1 cellular context compared by ENCODE assay signal in the genomic region with DNA sequence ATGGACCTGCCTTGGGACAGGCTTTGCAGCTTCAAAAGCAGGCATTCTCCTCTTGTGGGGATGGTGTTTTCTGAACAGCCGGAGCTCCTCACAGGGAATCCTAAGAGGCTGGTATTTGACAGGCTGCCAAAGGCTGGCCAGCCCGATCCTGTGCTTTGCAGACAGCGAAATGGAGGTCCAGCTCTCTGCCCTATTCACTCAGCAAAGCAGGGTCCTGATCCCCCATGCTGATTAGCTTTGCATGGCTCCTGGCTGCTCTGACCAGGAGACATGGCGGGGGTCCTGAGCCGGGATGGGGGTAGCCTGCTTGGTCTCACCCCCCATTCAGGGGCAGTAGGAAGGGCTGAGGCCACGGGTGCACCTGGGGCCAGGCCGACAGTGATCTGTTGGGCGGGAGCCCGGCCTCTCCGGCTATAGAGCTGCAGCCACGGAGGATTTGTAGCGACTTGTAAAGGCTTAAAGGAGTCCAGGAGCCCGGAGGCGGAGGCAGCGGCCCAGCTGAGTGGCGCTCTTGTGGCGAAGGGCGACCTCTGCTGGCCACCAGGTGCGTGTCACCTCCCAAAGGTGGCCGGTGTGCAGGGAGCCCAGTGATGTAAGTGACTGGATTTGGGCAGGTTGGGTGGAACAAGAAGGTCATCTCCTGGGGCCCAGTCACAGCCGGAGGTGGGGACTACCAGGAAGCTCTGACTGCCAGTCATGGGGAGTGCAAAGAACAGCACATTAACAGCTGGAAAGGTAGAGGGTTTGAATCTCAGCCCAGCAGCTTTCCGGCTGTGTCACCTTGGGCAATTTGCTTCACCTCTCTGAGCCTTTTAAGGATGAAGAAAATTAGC.
TF ChIP-seq lines count a peak whose summit lies in the region.

No MANE protein-coding gene starts in this region.

TF ChIP-seq in K562, 482 proteins besides CTCF, POLR2A, EP300 and RAD21 (continued from another document and continues in another):
- TF ChIP-seq, protein P1, sequence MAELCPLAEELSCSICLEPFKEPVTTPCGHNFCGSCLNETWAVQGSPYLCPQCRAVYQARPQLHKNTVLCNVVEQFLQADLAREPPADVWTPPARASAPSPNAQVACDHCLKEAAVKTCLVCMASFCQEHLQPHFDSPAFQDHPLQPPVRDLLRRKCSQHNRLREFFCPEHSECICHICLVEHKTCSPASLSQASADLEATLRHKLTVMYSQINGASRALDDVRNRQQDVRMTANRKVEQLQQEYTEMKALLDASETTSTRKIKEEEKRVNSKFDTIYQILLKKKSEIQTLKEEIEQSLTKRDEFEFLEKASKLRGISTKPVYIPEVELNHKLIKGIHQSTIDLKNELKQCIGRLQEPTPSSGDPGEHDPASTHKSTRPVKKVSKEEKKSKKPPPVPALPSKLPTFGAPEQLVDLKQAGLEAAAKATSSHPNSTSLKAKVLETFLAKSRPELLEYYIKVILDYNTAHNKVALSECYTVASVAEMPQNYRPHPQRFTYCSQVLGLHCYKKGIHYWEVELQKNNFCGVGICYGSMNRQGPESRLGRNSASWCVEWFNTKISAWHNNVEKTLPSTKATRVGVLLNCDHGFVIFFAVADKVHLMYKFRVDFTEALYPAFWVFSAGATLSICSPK (IDR thresholded peaks at IDR 0.05; ENCODE audit: borderline replicate concordance): no peak
- TF ChIP-seq TOE1 (IDR thresholded peaks at IDR 0.05; ENCODE audit: borderline replicate concordance): peak; percentile 48
- TF ChIP-seq TOE1 (CRISPR knock-in tag; IDR thresholded peaks at IDR 0.05; ENCODE audit: borderline replicate concordance, low read depth): no peak
- TF ChIP-seq GABPB1 (CRISPR knock-in tag; IDR thresholded peaks at IDR 0.05): peak; percentile 74; the same call in 1 of the 2 replicates
- TF ChIP-seq DPF2 (IDR thresholded peaks at IDR 0.05): 0 out of 2 replicates have a peak, but pooled peaks have one; percentile 20
- TF ChIP-seq, protein P2, sequence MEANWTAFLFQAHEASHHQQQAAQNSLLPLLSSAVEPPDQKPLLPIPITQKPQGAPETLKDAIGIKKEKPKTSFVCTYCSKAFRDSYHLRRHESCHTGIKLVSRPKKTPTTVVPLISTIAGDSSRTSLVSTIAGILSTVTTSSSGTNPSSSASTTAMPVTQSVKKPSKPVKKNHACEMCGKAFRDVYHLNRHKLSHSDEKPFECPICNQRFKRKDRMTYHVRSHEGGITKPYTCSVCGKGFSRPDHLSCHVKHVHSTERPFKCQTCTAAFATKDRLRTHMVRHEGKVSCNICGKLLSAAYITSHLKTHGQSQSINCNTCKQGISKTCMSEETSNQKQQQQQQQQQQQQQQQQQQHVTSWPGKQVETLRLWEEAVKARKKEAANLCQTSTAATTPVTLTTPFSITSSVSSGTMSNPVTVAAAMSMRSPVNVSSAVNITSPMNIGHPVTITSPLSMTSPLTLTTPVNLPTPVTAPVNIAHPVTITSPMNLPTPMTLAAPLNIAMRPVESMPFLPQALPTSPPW (CRISPR knock-in tag; IDR thresholded peaks at IDR 0.05): peak; percentile 44; the same call in 1 of the 2 replicates
- TF ChIP-seq CTBP1 (IDR thresholded peaks at IDR 0.05; ENCODE audit: borderline replicate concordance): peak; percentile 91
- TF ChIP-seq, protein P3, sequence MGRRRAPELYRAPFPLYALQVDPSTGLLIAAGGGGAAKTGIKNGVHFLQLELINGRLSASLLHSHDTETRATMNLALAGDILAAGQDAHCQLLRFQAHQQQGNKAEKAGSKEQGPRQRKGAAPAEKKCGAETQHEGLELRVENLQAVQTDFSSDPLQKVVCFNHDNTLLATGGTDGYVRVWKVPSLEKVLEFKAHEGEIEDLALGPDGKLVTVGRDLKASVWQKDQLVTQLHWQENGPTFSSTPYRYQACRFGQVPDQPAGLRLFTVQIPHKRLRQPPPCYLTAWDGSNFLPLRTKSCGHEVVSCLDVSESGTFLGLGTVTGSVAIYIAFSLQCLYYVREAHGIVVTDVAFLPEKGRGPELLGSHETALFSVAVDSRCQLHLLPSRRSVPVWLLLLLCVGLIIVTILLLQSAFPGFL (CRISPR knock-in tag; IDR thresholded peaks at IDR 0.05): peak; percentile 91; the same call in 1 of the 2 replicates
- no peak for TF ChIP-seq ZKSCAN1 (IDR thresholded peaks at IDR 0.05; ENCODE audit: low read depth, low read length)
- TF ChIP-seq RCOR1 (IDR thresholded peaks at IDR 0.05; ENCODE audit: borderline replicate concordance in 1 of 2, low read depth in 2 of 2, low read length in 2 of 2): peak; percentile 12 to 60; a peak in 2 of 4 replicates
- TF ChIP-seq, protein P4, sequence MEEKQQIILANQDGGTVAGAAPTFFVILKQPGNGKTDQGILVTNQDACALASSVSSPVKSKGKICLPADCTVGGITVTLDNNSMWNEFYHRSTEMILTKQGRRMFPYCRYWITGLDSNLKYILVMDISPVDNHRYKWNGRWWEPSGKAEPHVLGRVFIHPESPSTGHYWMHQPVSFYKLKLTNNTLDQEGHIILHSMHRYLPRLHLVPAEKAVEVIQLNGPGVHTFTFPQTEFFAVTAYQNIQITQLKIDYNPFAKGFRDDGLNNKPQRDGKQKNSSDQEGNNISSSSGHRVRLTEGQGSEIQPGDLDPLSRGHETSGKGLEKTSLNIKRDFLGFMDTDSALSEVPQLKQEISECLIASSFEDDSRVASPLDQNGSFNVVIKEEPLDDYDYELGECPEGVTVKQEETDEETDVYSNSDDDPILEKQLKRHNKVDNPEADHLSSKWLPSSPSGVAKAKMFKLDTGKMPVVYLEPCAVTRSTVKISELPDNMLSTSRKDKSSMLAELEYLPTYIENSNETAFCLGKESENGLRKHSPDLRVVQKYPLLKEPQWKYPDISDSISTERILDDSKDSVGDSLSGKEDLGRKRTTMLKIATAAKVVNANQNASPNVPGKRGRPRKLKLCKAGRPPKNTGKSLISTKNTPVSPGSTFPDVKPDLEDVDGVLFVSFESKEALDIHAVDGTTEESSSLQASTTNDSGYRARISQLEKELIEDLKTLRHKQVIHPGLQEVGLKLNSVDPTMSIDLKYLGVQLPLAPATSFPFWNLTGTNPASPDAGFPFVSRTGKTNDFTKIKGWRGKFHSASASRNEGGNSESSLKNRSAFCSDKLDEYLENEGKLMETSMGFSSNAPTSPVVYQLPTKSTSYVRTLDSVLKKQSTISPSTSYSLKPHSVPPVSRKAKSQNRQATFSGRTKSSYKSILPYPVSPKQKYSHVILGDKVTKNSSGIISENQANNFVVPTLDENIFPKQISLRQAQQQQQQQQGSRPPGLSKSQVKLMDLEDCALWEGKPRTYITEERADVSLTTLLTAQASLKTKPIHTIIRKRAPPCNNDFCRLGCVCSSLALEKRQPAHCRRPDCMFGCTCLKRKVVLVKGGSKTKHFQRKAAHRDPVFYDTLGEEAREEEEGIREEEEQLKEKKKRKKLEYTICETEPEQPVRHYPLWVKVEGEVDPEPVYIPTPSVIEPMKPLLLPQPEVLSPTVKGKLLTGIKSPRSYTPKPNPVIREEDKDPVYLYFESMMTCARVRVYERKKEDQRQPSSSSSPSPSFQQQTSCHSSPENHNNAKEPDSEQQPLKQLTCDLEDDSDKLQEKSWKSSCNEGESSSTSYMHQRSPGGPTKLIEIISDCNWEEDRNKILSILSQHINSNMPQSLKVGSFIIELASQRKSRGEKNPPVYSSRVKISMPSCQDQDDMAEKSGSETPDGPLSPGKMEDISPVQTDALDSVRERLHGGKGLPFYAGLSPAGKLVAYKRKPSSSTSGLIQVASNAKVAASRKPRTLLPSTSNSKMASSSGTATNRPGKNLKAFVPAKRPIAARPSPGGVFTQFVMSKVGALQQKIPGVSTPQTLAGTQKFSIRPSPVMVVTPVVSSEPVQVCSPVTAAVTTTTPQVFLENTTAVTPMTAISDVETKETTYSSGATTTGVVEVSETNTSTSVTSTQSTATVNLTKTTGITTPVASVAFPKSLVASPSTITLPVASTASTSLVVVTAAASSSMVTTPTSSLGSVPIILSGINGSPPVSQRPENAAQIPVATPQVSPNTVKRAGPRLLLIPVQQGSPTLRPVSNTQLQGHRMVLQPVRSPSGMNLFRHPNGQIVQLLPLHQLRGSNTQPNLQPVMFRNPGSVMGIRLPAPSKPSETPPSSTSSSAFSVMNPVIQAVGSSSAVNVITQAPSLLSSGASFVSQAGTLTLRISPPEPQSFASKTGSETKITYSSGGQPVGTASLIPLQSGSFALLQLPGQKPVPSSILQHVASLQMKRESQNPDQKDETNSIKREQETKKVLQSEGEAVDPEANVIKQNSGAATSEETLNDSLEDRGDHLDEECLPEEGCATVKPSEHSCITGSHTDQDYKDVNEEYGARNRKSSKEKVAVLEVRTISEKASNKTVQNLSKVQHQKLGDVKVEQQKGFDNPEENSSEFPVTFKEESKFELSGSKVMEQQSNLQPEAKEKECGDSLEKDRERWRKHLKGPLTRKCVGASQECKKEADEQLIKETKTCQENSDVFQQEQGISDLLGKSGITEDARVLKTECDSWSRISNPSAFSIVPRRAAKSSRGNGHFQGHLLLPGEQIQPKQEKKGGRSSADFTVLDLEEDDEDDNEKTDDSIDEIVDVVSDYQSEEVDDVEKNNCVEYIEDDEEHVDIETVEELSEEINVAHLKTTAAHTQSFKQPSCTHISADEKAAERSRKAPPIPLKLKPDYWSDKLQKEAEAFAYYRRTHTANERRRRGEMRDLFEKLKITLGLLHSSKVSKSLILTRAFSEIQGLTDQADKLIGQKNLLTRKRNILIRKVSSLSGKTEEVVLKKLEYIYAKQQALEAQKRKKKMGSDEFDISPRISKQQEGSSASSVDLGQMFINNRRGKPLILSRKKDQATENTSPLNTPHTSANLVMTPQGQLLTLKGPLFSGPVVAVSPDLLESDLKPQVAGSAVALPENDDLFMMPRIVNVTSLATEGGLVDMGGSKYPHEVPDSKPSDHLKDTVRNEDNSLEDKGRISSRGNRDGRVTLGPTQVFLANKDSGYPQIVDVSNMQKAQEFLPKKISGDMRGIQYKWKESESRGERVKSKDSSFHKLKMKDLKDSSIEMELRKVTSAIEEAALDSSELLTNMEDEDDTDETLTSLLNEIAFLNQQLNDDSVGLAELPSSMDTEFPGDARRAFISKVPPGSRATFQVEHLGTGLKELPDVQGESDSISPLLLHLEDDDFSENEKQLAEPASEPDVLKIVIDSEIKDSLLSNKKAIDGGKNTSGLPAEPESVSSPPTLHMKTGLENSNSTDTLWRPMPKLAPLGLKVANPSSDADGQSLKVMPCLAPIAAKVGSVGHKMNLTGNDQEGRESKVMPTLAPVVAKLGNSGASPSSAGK (IDR thresholded peaks at IDR 0.05): no peak
- TF ChIP-seq STAG1 (CRISPR knock-in tag; IDR thresholded peaks at IDR 0.05; ENCODE audit: borderline replicate concordance): peak; percentile 95; the same call in 1 of the 2 replicates
- TF ChIP-seq YY1 (IDR thresholded peaks at IDR 0.05; ENCODE audit: borderline replicate concordance in 1 of 3, control insufficient read depth in 1 of 3, extremely low read depth in 1 of 3, insufficient read depth in 3 of 3, insufficient read length in 1 of 3, insufficient replicate concordance in 2 of 3, low read depth in 1 of 3, low read length in 2 of 3): peak in 1 of 3 experiments; percentile 69
- TF ChIP-seq JUN (IDR thresholded peaks at IDR 0.05; ENCODE audit: borderline replicate concordance, low read depth, low read length): 0 out of 2 replicates have a peak, but pooled peaks have one; percentile 40
- no peak for TF ChIP-seq JUN (CRISPR knock-in tag; IDR thresholded peaks at IDR 0.05; ENCODE audit: borderline replicate concordance)
- TF ChIP-seq FIP1L1 (IDR thresholded peaks at IDR 0.05; ENCODE audit: low read depth, low read length, poor library complexity, severe bottlenecking): peak; percentile 50
- peak; percentile 37 for TF ChIP-seq CCNT2 (IDR thresholded peaks at IDR 0.05; ENCODE audit: borderline replicate concordance, extremely low read depth, insufficient read length, low read depth, low read length)
- 0 out of 2 replicates have a peak, but pooled peaks have one; percentile 66 for TF ChIP-seq TARDBP (IDR thresholded peaks at IDR 0.05)
- TF ChIP-seq, protein P5, sequence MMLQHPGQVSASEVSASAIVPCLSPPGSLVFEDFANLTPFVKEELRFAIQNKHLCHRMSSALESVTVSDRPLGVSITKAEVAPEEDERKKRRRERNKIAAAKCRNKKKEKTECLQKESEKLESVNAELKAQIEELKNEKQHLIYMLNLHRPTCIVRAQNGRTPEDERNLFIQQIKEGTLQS (IDR thresholded peaks at IDR 0.05): peak; percentile 57
- TF ChIP-seq, protein P5 (CRISPR knock-in tag; conservative IDR thresholded peaks at IDR 0.05): no peak
- TF ChIP-seq SP2 (IDR thresholded peaks at IDR 0.05; ENCODE audit: extremely low read depth, low read depth, low read length, poor library complexity, severe bottlenecking): no peak
- TF ChIP-seq SOX6 (IDR thresholded peaks at IDR 0.05): peak; percentile 64
- peak; percentile 94 for TF ChIP-seq ARID2 (IDR thresholded peaks at IDR 0.05)
- no peak for TF ChIP-seq ZNF277 (CRISPR knock-in tag; IDR thresholded peaks at IDR 0.05; ENCODE audit: borderline replicate concordance)
- TF ChIP-seq MAZ (CRISPR knock-in tag; conservative IDR thresholded peaks at IDR 0.05 in 1 of 2, IDR thresholded peaks at IDR 0.05 in 1 of 2): peak in 1 of 2 experiments; percentile 91; a peak in 2 of 4 replicates
- TF ChIP-seq RBBP5 (IDR thresholded peaks at IDR 0.05; ENCODE audit: borderline replicate concordance, insufficient read depth, low read length, poor library complexity, severe bottlenecking): peak; percentile 53
- peak; percentile 88 for TF ChIP-seq BCOR (IDR thresholded peaks at IDR 0.05)
- 0 out of 2 replicates have a peak, but pooled peaks have one; percentile 15 for TF ChIP-seq MAFK (IDR thresholded peaks at IDR 0.05; ENCODE audit: low read length)
- peak; percentile 86 for TF ChIP-seq CTCFL (IDR thresholded peaks at IDR 0.05; ENCODE audit: borderline replicate concordance, insufficient read depth, low read depth, low read length, poor library complexity, severe bottlenecking)
